In genomic region chr1:199859525-199859924, GRCh38 we compare ENCODE assay signal across 11 cellular contexts.
A peak's percentile ranks its signal among the peaks of the same experiment; 100 is the strongest.
DNase-seq lines count a peak whose midpoint lies in the region; ATAC-seq, FAIRE-seq and TF ChIP-seq lines count a peak whose summit lies in the region.
"Had no signal": no experiment of that assay in that cellular context is flagged by ENCODE, and none has a peak within 500 bp of the region (broad histone marks: within the 10 kb centered on the region; RNA-seq: fewer than 3 reads in every experiment).

No MANE protein-coding gene starts in this region.

- H3K36me3 Mint-ChIP-seq in activated naive CD8-positive, alpha-beta T cell treated with anti-CD3 and anti-CD28 coated beads, Interleukin-2, amount 50 U/mL, for 24 hours (ENCODE audit: low read depth): no peaks in the 10 kb centered on the region
- H3K36me3 Mint-ChIP-seq in activated naive CD8-positive, alpha-beta T cell treated with anti-CD3 and anti-CD28 coated beads for 36 hours: no peaks in the 10 kb centered on the region
- H3K36me3 Mint-ChIP-seq: activated naive CD8-positive, alpha-beta T cell had no signal

- no peak for FAIRE-seq in RCC 7860 (lab: Jason Lieb, UNC)

- no peak for TF ChIP-seq CTCF in fibroblast of the aortic adventitia (IDR thresholded peaks at IDR 0.05; ENCODE audit: insufficient read depth, low read length)

- H3K27ac Mint-ChIP-seq in activated naive CD8-positive, alpha-beta T cell treated with anti-CD3 and anti-CD28 coated beads, Interleukin-2, amount 50 U/mL, for 24 hours: no peak overlapping the region
- H3K27ac Mint-ChIP-seq in activated naive CD8-positive, alpha-beta T cell treated with anti-CD3 and anti-CD28 coated beads for 36 hours: no peak overlapping the region
- H3K27ac Mint-ChIP-seq: activated naive CD8-positive, alpha-beta T cell had no signal

- no peak overlapping the region for H3K4me3 Mint-ChIP-seq in activated naive CD8-positive, alpha-beta T cell treated with anti-CD3 and anti-CD28 coated beads, Interleukin-2, amount 50 U/mL, for 24 hours
- no peak overlapping the region for H3K4me3 Mint-ChIP-seq in activated naive CD8-positive, alpha-beta T cell treated with anti-CD3 and anti-CD28 coated beads for 36 hours
- H3K4me3 Mint-ChIP-seq: activated naive CD8-positive, alpha-beta T cell; neural crest cell had no signal

- H3K4me1 Mint-ChIP-seq in activated naive CD8-positive, alpha-beta T cell treated with anti-CD3 and anti-CD28 coated beads, Interleukin-2, amount 50 U/mL, for 24 hours: peaks cover 11% of the 10 kb centered on the region
- peaks cover 7% of the 10 kb centered on the region for H3K4me1 Mint-ChIP-seq in activated naive CD8-positive, alpha-beta T cell treated with anti-CD3 and anti-CD28 coated beads for 36 hours

- no peak overlapping the region for H3K4me3 ChIP-seq in fibroblast of the aortic adventitia (ENCODE audit: low read depth, low read length)

- no peaks in the 10 kb centered on the region for H3K9me3 Mint-ChIP-seq in activated naive CD8-positive, alpha-beta T cell treated with anti-CD3 and anti-CD28 coated beads, Interleukin-2, amount 50 U/mL, for 24 hours
- no peaks in the 10 kb centered on the region for H3K9me3 Mint-ChIP-seq in activated naive CD8-positive, alpha-beta T cell treated with anti-CD3 and anti-CD28 coated beads for 36 hours
- H3K9me3 Mint-ChIP-seq: neural crest cell had no signal

- peaks cover 12% of the 10 kb centered on the region for H3K27me3 Mint-ChIP-seq in activated naive CD8-positive, alpha-beta T cell treated with anti-CD3 and anti-CD28 coated beads, Interleukin-2, amount 50 U/mL, for 24 hours
- H3K27me3 Mint-ChIP-seq in activated naive CD8-positive, alpha-beta T cell treated with anti-CD3 and anti-CD28 coated beads for 36 hours: peaks cover 12% of the 10 kb centered on the region

- DNase-seq in activated naive CD8-positive, alpha-beta T cell treated with anti-CD3 and anti-CD28 coated beads, Interleukin-2, amount 50 U/mL, for 24 hours: no peak
- DNase-seq in activated naive CD8-positive, alpha-beta T cell treated with anti-CD3 and anti-CD28 coated beads for 36 hours: no peak
- peak; percentile 25 for DNase-seq in RCC 7860 (ENCODE audit: low spot score)
- peak; percentile 42 for DNase-seq in fibroblast of the aortic adventitia (ENCODE audit: low read depth)
- peak; percentile 31 for DNase-seq in stromal cell of bone marrow (ENCODE audit: low read depth)
- no peak for DNase-seq in germinal center (ENCODE audit: low spot score)
- DNase-seq: NCI-H526 had no signal

- peak; percentile 59 for ATAC-seq in activated naive CD8-positive, alpha-beta T cell treated with anti-CD3 and anti-CD28 coated beads, Interleukin-2, amount 50 U/mL, for 24 hours
- ATAC-seq in HG03520 (IDR thresholded peaks at IDR 0.05; ENCODE audit: unreplicated experiment) (no peak), HG02759 (IDR thresholded peaks at IDR 0.05; ENCODE audit: unreplicated experiment) (no peak)

Comparison
In these comparisons a context has a peak if more than half of its experiments do, and no peak if none do; other contexts are left out.
1. DNase-seq: peak in RCC 7860 (single experiment), fibroblast of the aortic adventitia (single experiment) and stromal cell of bone marrow (single experiment); none in activated naive CD8-positive, alpha-beta T cell treated with anti-CD3 and anti-CD28 coated beads, Interleukin-2, amount 50 U/mL, for 24 hours (single experiment), activated naive CD8-positive, alpha-beta T cell treated with anti-CD3 and anti-CD28 coated beads for 36 hours (single experiment) and germinal center (single experiment).